In genomic region chr4:168433576-168433975, GRCh38 we compare ENCODE assay signal across 30 cellular contexts. TPM values are rescaled to one million over a fixed set of nuclear protein-coding genes. Genes with fewer than 3 reads are reported as not detected.
A peak's percentile ranks its signal among the peaks of the same experiment; 100 is the strongest.
DNase-seq lines count a peak whose midpoint lies in the region; ATAC-seq and TF ChIP-seq lines count a peak whose summit lies in the region.
"Had no signal": no experiment of that assay in that cellular context is flagged by ENCODE, and none has a peak within 500 bp of the region (broad histone marks: within the 10 kb centered on the region; RNA-seq: fewer than 3 reads in every experiment).

No MANE protein-coding gene starts in this region.

- no peak overlapping the region for H4K8ac ChIP-seq in mesenchymal stem cell (ENCODE audit: low read length)

- no peaks in the 10 kb centered on the region for H3K9me2 ChIP-seq in PC-3 (replicated peaks; ENCODE audit: low read length)

- no peaks in the 10 kb centered on the region for H3F3A ChIP-seq in PC-3 (ENCODE audit: low read length, unreplicated experiment)

- H3K18ac ChIP-seq in mesenchymal stem cell (ENCODE audit: low read depth in 1 of 2, low read length in 2 of 2), result no peak overlapping the region

- H3K27me3 Mint-ChIP-seq in activated CD8-positive, alpha-beta T cell treated with anti-CD3 and anti-CD28 coated beads, Interleukin-2, amount 10 ng/mL, durations not matched to agents 7 days and 5 days (ENCODE audit: low read depth), result no peaks in the 10 kb centered on the region
- H3K27me3 Mint-ChIP-seq in activated CD8-positive, alpha-beta T cell treated with anti-CD3 and anti-CD28 coated beads for 36 hours, result no peaks in the 10 kb centered on the region
- H3K27me3 Mint-ChIP-seq: activated naive CD8-positive, alpha-beta T cell; CD4-positive, CD25-positive, alpha-beta regulatory T cell; stimulated activated naive CD8-positive, alpha-beta T cell treated with anti-CD3 and anti-CD28 coated beads, Interleukin-15, amount 100 ng/mL, for 72 hours had no signal

- peaks cover 2% of the 10 kb centered on the region for H3K79me1 ChIP-seq in mesenchymal stem cell (replicated peaks; ENCODE audit: low read length, poor library complexity, severe bottlenecking)

- BruUV-seq in PC-3 (replicated peaks; lab: Mats Ljungman, UMichigan), result no TSS peak

- H3K4me1 Mint-ChIP-seq in activated CD8-positive, alpha-beta T cell treated with anti-CD3 and anti-CD28 coated beads, Interleukin-2, amount 10 ng/mL, durations not matched to agents 7 days and 5 days (ENCODE audit: low read depth), result peaks cover 7% of the 10 kb centered on the region
- H3K4me1 Mint-ChIP-seq in activated CD8-positive, alpha-beta T cell treated with anti-CD3 and anti-CD28 coated beads for 36 hours (ENCODE audit: low read depth), result peaks cover 2% of the 10 kb centered on the region

- H3K36me3 Mint-ChIP-seq in activated CD8-positive, alpha-beta T cell treated with anti-CD3 and anti-CD28 coated beads, Interleukin-2, amount 10 ng/mL, durations not matched to agents 7 days and 5 days (ENCODE audit: low read depth), result peaks cover 69% of the 10 kb centered on the region
- peaks cover 17% of the 10 kb centered on the region for H3K36me3 Mint-ChIP-seq in activated CD8-positive, alpha-beta T cell treated with anti-CD3 and anti-CD28 coated beads for 36 hours (ENCODE audit: low read depth)

- no peak overlapping the region for H2BK5ac ChIP-seq in mesenchymal stem cell (ENCODE audit: low read depth, low read length, poor library complexity, severe bottlenecking)

- no peak overlapping the region for H2AFZ ChIP-seq in PC-3 (ENCODE audit: low read length)
- no peak overlapping the region for H2AFZ ChIP-seq in mesenchymal stem cell (ENCODE audit: low read depth, low read length)

- no peaks in the 10 kb centered on the region for H3K27me3 ChIP-seq in PC-3 (ENCODE audit: low read length)
- H3K27me3 ChIP-seq in mesenchymal stem cell (ENCODE audit: control insufficient read depth in 1 of 2, insufficient read depth in 1 of 2, low read length in 2 of 2), result no peaks in the 10 kb centered on the region
- H3K27me3 ChIP-seq: breast epithelium, Peyer's patch had no signal

- H3K4ac ChIP-seq in mesenchymal stem cell (ENCODE audit: low read depth in 1 of 2, low read length in 2 of 2), result no peak overlapping the region

- H3K9me3 Mint-ChIP-seq in activated CD8-positive, alpha-beta T cell treated with anti-CD3 and anti-CD28 coated beads, Interleukin-2, amount 10 ng/mL, durations not matched to agents 7 days and 5 days (ENCODE audit: insufficient read depth), result no peaks in the 10 kb centered on the region
- no peaks in the 10 kb centered on the region for H3K9me3 Mint-ChIP-seq in activated CD8-positive, alpha-beta T cell treated with anti-CD3 and anti-CD28 coated beads for 36 hours
- H3K9me3 Mint-ChIP-seq: stimulated activated naive CD8-positive, alpha-beta T cell treated with anti-CD3 and anti-CD28 coated beads, Interleukin-15, amount 100 ng/mL, for 72 hours; T-helper 2 cell treated with Interferon-gamma antibody and Interleukin-4, amounts not matched to agents 5 μg/mL and 100 μg/mL, for 36 hours had no signal

- no peak for DNase-seq in activated CD8-positive, alpha-beta T cell treated with anti-CD3 and anti-CD28 coated beads, Interleukin-2, amount 10 ng/mL, durations not matched to agents 7 days and 5 days
- no peak for DNase-seq in activated CD8-positive, alpha-beta T cell treated with anti-CD3 and anti-CD28 coated beads for 36 hours
- DNase-seq in PC-3 (peak; percentile 21), epithelial cell of prostate (ENCODE audit: low read depth, low spot score) (no peak), mesenchymal stem cell (no peak), DMS153 treated with DMSO at 0.1 percent for 48 hours (lab: John Stamatoyannopoulos, UW; ENCODE audit: unreplicated experiment) (no peak), iPS-NIHi7 (ENCODE audit: extremely low spot score) (no peak), NCI-H1105 (lab: John Stamatoyannopoulos, UW) (no peak)
- DNase-seq: activated CD4-positive, alpha-beta T cell treated with anti-CD3 and anti-CD28 coated beads for 1 hour; AML-193; CD4-positive, CD25-positive, alpha-beta regulatory T cell; effector memory CD4-positive, alpha-beta T cell; Kasumi-1; left ventricle myocardium inferior; NCI-H446 treated with DMSO at 0.1 percent for 48 hours; NCI-H774; Peyer's patch; psoas muscle; SIG-M5; stimulated activated CD4-positive, alpha-beta T cell treated with anti-CD3 and anti-CD28 coated beads, Interleukin-12 subunit alpha, Interleukin-12 subunit beta, amount 100 ng/mL, for 4 hours; stimulated activated CD4-positive, alpha-beta T cell treated with anti-CD3 and anti-CD28 coated beads, Interleukin-2, amount 100 ng/mL, for 48 hours; stimulated activated naive CD8-positive, alpha-beta T cell treated with anti-CD3 and anti-CD28 coated beads, Interleukin-15, amount 100 ng/mL, for 72 hours had no signal

- no peak overlapping the region for H3K14ac ChIP-seq in mesenchymal stem cell (ENCODE audit: low read length in 2 of 2)

- no peak overlapping the region for H2BK15ac ChIP-seq in mesenchymal stem cell (ENCODE audit: low read depth, poor library complexity, severe bottlenecking)

- H3K4me3 ChIP-seq in PC-3 (ENCODE audit: low read length) (no peak overlapping the region), mesenchymal stem cell (ENCODE audit: insufficient read depth in 1 of 2, low read depth in 1 of 2, low read length in 2 of 2) (no peak overlapping the region)
- H3K4me3 ChIP-seq: breast epithelium, left ventricle myocardium inferior, Peyer's patch, psoas muscle, thoracic aorta had no signal

- no peak overlapping the region for H2AK5ac ChIP-seq in mesenchymal stem cell (ENCODE audit: low read length, severe bottlenecking)

- no peak overlapping the region for H3K4me3 Mint-ChIP-seq in activated CD8-positive, alpha-beta T cell treated with anti-CD3 and anti-CD28 coated beads, Interleukin-2, amount 10 ng/mL, durations not matched to agents 7 days and 5 days
- no peak overlapping the region for H3K4me3 Mint-ChIP-seq in activated CD8-positive, alpha-beta T cell treated with anti-CD3 and anti-CD28 coated beads for 36 hours
- H3K4me3 Mint-ChIP-seq: activated naive CD8-positive, alpha-beta T cell; CD4-positive, CD25-positive, alpha-beta regulatory T cell; stimulated activated naive CD8-positive, alpha-beta T cell treated with anti-CD3 and anti-CD28 coated beads, Interleukin-15, amount 100 ng/mL, for 72 hours; T-helper 2 cell treated with Interferon-gamma antibody and Interleukin-4, amounts not matched to agents 5 μg/mL and 100 μg/mL, for 36 hours had no signal

- peak overlapping the region; percentile 32 for H3K27ac Mint-ChIP-seq in activated CD8-positive, alpha-beta T cell treated with anti-CD3 and anti-CD28 coated beads, Interleukin-2, amount 10 ng/mL, durations not matched to agents 7 days and 5 days
- H3K27ac Mint-ChIP-seq in activated CD8-positive, alpha-beta T cell treated with anti-CD3 and anti-CD28 coated beads for 36 hours, result no peak overlapping the region
- H3K27ac Mint-ChIP-seq: activated naive CD8-positive, alpha-beta T cell; CD4-positive, CD25-positive, alpha-beta regulatory T cell; stimulated activated naive CD8-positive, alpha-beta T cell treated with anti-CD3 and anti-CD28 coated beads, Interleukin-15, amount 100 ng/mL, for 72 hours; T-helper 2 cell treated with Interferon-gamma antibody and Interleukin-4, amounts not matched to agents 5 μg/mL and 100 μg/mL, for 36 hours had no signal

- no peak overlapping the region for H2BK120ac ChIP-seq in mesenchymal stem cell (ENCODE audit: low read depth, low read length)

- TF ChIP-seq CTCF in activated CD8-positive, alpha-beta T cell treated with anti-CD3 and anti-CD28 coated beads for 36 hours (IDR thresholded peaks at IDR 0.05), result no peak
- no peak for TF ChIP-seq CTCF in PC-3 (conservative IDR thresholded peaks at IDR 0.05; ENCODE audit: low read depth, low read length)

- H3K4me2 ChIP-seq in PC-3 (ENCODE audit: low read length) (no peak overlapping the region), mesenchymal stem cell (ENCODE audit: low read length, poor library complexity, severe bottlenecking) (no peak overlapping the region)

- H3K23ac ChIP-seq in mesenchymal stem cell (ENCODE audit: low read length in 2 of 2), result no peak overlapping the region

- H3K27ac ChIP-seq in PC-3 (ENCODE audit: low read length) (peak overlapping the region; percentile 41), epithelial cell of prostate (peak overlapping the region; percentile 3), mesenchymal stem cell (ENCODE audit: low read length, poor library complexity, severe bottlenecking) (no peak overlapping the region)
- H3K27ac ChIP-seq: 22Rv1, breast epithelium, HL-60, left ventricle myocardium inferior, Peyer's patch, psoas muscle, thoracic aorta had no signal

- H3K9me3 ChIP-seq in PC-3 (ENCODE audit: low read length) (no peaks in the 10 kb centered on the region), mesenchymal stem cell (ENCODE audit: control insufficient read depth, low read length) (peaks cover 8% of the 10 kb centered on the region)
- H3K9me3 ChIP-seq: breast epithelium, left ventricle myocardium inferior, Peyer's patch, psoas muscle, thoracic aorta had no signal

- CTCF ChIA-PET in activated CD8-positive, alpha-beta T cell treated with anti-CD3 and anti-CD28 coated beads, Interleukin-2, amount 10 ng/mL, durations not matched to agents 7 days and 5 days (lab: Charles Lee), result no interaction called here
- CTCF ChIA-PET in activated CD8-positive, alpha-beta T cell treated with anti-CD3 and anti-CD28 coated beads for 36 hours (lab: Charles Lee), result no interaction called here
- CTCF ChIA-PET in PC-3 (lab: Charles Lee), result no interaction called here

- H3K4me1 ChIP-seq in PC-3 (ENCODE audit: insufficient read depth, low read length) (peaks cover 21% of the 10 kb centered on the region), mesenchymal stem cell (ENCODE audit: control insufficient read depth, insufficient read depth, low read depth, low read length) (no peaks in the 10 kb centered on the region)
- H3K4me1 ChIP-seq: breast epithelium, left ventricle myocardium inferior, Peyer's patch had no signal

- H3K36me3 ChIP-seq in PC-3 (ENCODE audit: low read depth, low read length) (peaks cover 9% of the 10 kb centered on the region; the same call in 1 of the 2 replicates), mesenchymal stem cell (ENCODE audit: control insufficient read depth in 1 of 2, insufficient read depth in 2 of 2, low read depth in 1 of 2, low read length in 2 of 2) (peaks cover 4 to 85% of the 10 kb centered on the region in 2 experiments)
- H3K36me3 ChIP-seq: thoracic aorta had no signal

- intact Hi-C loops in activated CD8-positive, alpha-beta T cell treated with anti-CD3 and anti-CD28 coated beads for 36 hours (cut with micrococcal nuclease), result no loop called here
- intact Hi-C loops in PC-3 (cut with micrococcal nuclease), result no loop called here

- POLR2A ChIA-PET in activated CD8-positive, alpha-beta T cell treated with anti-CD3 and anti-CD28 coated beads, Interleukin-2, amount 10 ng/mL, durations not matched to agents 7 days and 5 days (lab: Charles Lee), result no interaction called here
- POLR2A ChIA-PET in activated CD8-positive, alpha-beta T cell treated with anti-CD3 and anti-CD28 coated beads for 36 hours (lab: Charles Lee), result no interaction called here
- POLR2A ChIA-PET in PC-3 (lab: Charles Lee; ENCODE audit: unreplicated experiment), result no interaction called here

- H3K9ac ChIP-seq in PC-3 (ENCODE audit: low read length) (no peak overlapping the region), mesenchymal stem cell (ENCODE audit: low read length) (peak overlapping the region; percentile 45)

- no peak overlapping the region for H4K91ac ChIP-seq in mesenchymal stem cell (ENCODE audit: low read length)

- no peaks in the 10 kb centered on the region for H4K20me1 ChIP-seq in PC-3 (ENCODE audit: low read length)

- no peaks in the 10 kb centered on the region for H3K79me2 ChIP-seq in PC-3 (ENCODE audit: low read length)

- no peak overlapping the region for H2BK12ac ChIP-seq in mesenchymal stem cell (ENCODE audit: low read length in 2 of 2)

- ATAC-seq in activated CD8-positive, alpha-beta T cell treated with anti-CD3 and anti-CD28 coated beads, Interleukin-2, amount 10 ng/mL, durations not matched to agents 7 days and 5 days, result no peak
- no peak for ATAC-seq in activated CD8-positive, alpha-beta T cell treated with anti-CD3 and anti-CD28 coated beads for 36 hours
- ATAC-seq in PC-3, result peak; percentile 58
- ATAC-seq: esophagus mucosa; psoas muscle; sciatic nerve; stimulated activated naive CD8-positive, alpha-beta T cell treated with anti-CD3 and anti-CD28 coated beads, Interleukin-15, amount 100 ng/mL, for 72 hours had no signal

RNA-seq across cellular contexts. Expression of gene DDX60L, which starts 46.7 kb away (rescaled TPM):
- 10 to 100 TPM; 59.3 to 61.1 TPM for total RNA-seq in activated CD8-positive, alpha-beta T cell treated with anti-CD3 and anti-CD28 coated beads, Interleukin-2, amount 10 ng/mL, durations not matched to agents 7 days and 5 days
- total RNA-seq in activated CD8-positive, alpha-beta T cell treated with anti-CD3 and anti-CD28 coated beads for 36 hours, result 1 to 10 TPM; 7.4 to 7.5 TPM
- 8.6 and 10.2 TPM in 2 replicates for total RNA-seq in PC-3 (2014; rRNA removed)
- 8.1 TPM for polyA plus RNA-seq in mesenchymal stem cell (2013, experiment 1 of 2)
- polyA plus RNA-seq in mesenchymal stem cell (2013, experiment 2 of 2), result 7.8 TPM
